1 cellular context compared by ENCODE assay signal in the genomic region with DNA sequence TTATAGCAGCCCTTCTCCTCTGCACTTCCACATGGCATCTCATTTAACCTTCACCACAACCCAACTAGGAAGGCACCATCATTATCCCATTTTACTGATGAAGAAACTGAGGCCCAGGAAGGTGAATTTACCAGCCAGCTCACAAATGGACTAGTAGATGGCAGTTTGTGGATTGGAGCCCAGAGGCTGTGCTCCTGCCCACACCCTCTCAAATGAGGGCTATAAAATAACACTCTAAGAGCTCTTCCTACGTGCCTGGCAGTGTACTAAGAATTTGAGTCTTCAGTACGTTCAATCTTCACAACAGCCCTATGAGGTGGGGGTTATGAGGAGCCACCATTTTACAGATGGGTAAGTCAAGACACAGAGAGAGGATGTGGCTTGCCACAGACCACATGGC. TPM values are rescaled to one million over a fixed set of nuclear protein-coding genes. Genes with fewer than 3 reads are reported as not detected.
"Had no signal": no experiment of that assay in that cellular context is flagged by ENCODE, and none has a peak within 500 bp of the region (broad histone marks: within the 10 kb centered on the region; RNA-seq: fewer than 3 reads in every experiment).

No MANE protein-coding gene starts in this region.

RNA-seq across cellular contexts. Expression of a gene that starts 31.5 kb away (rescaled TPM):
- total RNA-seq: vagina had no signal
